19 cellular contexts compared by ENCODE assay signal in genomic region chr16:56708418-56708817, GRCh38. TPM values are rescaled to one million over a fixed set of nuclear protein-coding genes. Genes with fewer than 3 reads are reported as not detected.
DNase-seq lines count a peak whose midpoint lies in the region; ATAC-seq and TF ChIP-seq lines count a peak whose summit lies in the region.
"Had no signal": no experiment of that assay in that cellular context is flagged by ENCODE, and none has a peak within 500 bp of the region (broad histone marks: within the 10 kb centered on the region; RNA-seq: fewer than 3 reads in every experiment).

No MANE protein-coding gene starts in this region.

- ATAC-seq in DND-41 (ENCODE audit: insufficient read depth, low read depth) (peak; percentile 88), HG03442 (IDR thresholded peaks at IDR 0.05; ENCODE audit: unreplicated experiment) (no peak), GM19035 (IDR thresholded peaks at IDR 0.05; ENCODE audit: unreplicated experiment) (no peak)

- DNase-seq in DND-41 (peak; percentile 89), GM03348 (ENCODE audit: low spot score) (no peak), substantia nigra (lab: John Stamatoyannopoulos, UW) (no peak)
- DNase-seq in activated CD8-positive, alpha-beta memory T cell treated with anti-CD3 and anti-CD28 coated beads, Interleukin-2, amount 50 U/mL, for 48 hours: peak; percentile 57
- DNase-seq: immature natural killer cell; MV-4-11; NCI-H2171; SHP77; stimulated activated CD4-positive, alpha-beta T cell treated with anti-CD3 and anti-CD28 coated beads, Interleukin-2, amount 100 ng/mL, for 48 hours; T1000; uterus had no signal

- H4K20me1 ChIP-seq in BLaER1 treated with 17β-estradiol and CSF1 and Interleukin-3, amounts not matched to agents 10 nM and 100 nM: no peaks in the 10 kb centered on the region
- no peaks in the 10 kb centered on the region for H4K20me1 ChIP-seq in DND-41 (ENCODE audit: insufficient read depth, low read length)

- peaks cover 0 to 20% (median 13%) of the 10 kb centered on the region in 10 experiments; a peak in 15 of 20 replicates for H3K4me1 ChIP-seq in BLaER1 treated with 17β-estradiol and CSF1 and Interleukin-3, amounts not matched to agents 10 nM and 100 nM
- H3K4me1 ChIP-seq in DND-41 (ENCODE audit: insufficient read depth, low read length): peaks cover 41% of the 10 kb centered on the region
- no peaks in the 10 kb centered on the region for H3K4me1 ChIP-seq in mononuclear cell (ENCODE audit: insufficient read depth, low read length)
- H3K4me1 ChIP-seq: right atrium auricular region, uterus had no signal

- H3K4me2 ChIP-seq in BLaER1 treated with 17β-estradiol and CSF1 and Interleukin-3, amounts not matched to agents 10 nM and 100 nM: peak overlapping the region in 8 of 11 experiments; percentile 21 to 66 (median 56); a peak in 16 of 22 replicates
- peak overlapping the region; percentile 74 for H3K4me2 ChIP-seq in DND-41 (ENCODE audit: insufficient read depth, low read length)

- H3K4me3 ChIP-seq in BLaER1 treated with 17β-estradiol and CSF1 and Interleukin-3, amounts not matched to agents 10 nM and 100 nM: no peak overlapping the region
- H3K4me3 ChIP-seq in DND-41 (ENCODE audit: low read depth in 1 of 2, low read length in 2 of 2) (peak overlapping the region; percentile 1 to 57; a peak in 3 of 4 replicates), mononuclear cell (ENCODE audit: low read length) (peak overlapping the region; percentile 15)
- H3K4me3 ChIP-seq: coronary artery, lung, right atrium auricular region, uterus had no signal

- no peaks in the 10 kb centered on the region for H3K9me3 ChIP-seq in BLaER1 treated with 17β-estradiol and CSF1 and Interleukin-3, amounts not matched to agents 10 nM and 100 nM (replicated peaks in 1 of 11)
- H3K9me3 ChIP-seq in DND-41 (ENCODE audit: insufficient read depth, low read length, severe bottlenecking) (no peaks in the 10 kb centered on the region), mononuclear cell (ENCODE audit: low read depth, low read length) (no peaks in the 10 kb centered on the region)
- H3K9me3 ChIP-seq: right atrium auricular region, uterus had no signal

- H3K79me2 ChIP-seq in DND-41 (ENCODE audit: insufficient read depth, low read length): peaks cover 8% of the 10 kb centered on the region; the same call in 1 of the 2 replicates

- H3K36me3 ChIP-seq in BLaER1 treated with 17β-estradiol and CSF1 and Interleukin-3, amounts not matched to agents 10 nM and 100 nM: no peaks in the 10 kb centered on the region
- no peaks in the 10 kb centered on the region for H3K36me3 ChIP-seq in DND-41 (ENCODE audit: insufficient read depth, low read length)
- H3K36me3 ChIP-seq: right atrium auricular region, uterus had no signal

- no peak for TF ChIP-seq CTCF in DND-41 (IDR thresholded peaks at IDR 0.05; ENCODE audit: borderline replicate concordance, extremely low read depth, low read length, poor library complexity, severe bottlenecking)

- no peaks in the 10 kb centered on the region for H3K27me3 ChIP-seq in BLaER1 treated with 17β-estradiol and CSF1 and Interleukin-3, amounts not matched to agents 10 nM and 100 nM
- no peaks in the 10 kb centered on the region for H3K27me3 ChIP-seq in DND-41 (ENCODE audit: insufficient read depth, low read length, poor library complexity)
- no peaks in the 10 kb centered on the region for H3K27me3 ChIP-seq in mononuclear cell (ENCODE audit: insufficient read depth, low read length)
- H3K27me3 ChIP-seq: right atrium auricular region, uterus had no signal

- 0 out of 22 replicates have a peak overlapping the region, but pooled peaks of 1 of the 11 experiments have one; percentile 14 for H3K9ac ChIP-seq in BLaER1 treated with 17β-estradiol and CSF1 and Interleukin-3, amounts not matched to agents 10 nM and 100 nM
- peak overlapping the region; percentile 69 for H3K9ac ChIP-seq in DND-41 (ENCODE audit: low read depth, low read length)

- no peak overlapping the region for H3K27ac ChIP-seq in BLaER1 treated with 17β-estradiol and CSF1 and Interleukin-3, amounts not matched to agents 10 nM and 100 nM
- peak overlapping the region; percentile 99 for H3K27ac ChIP-seq in DND-41 (ENCODE audit: low read length)
- no peak overlapping the region for H3K27ac ChIP-seq in substantia nigra (ENCODE audit: low read depth, low read length, poor library complexity, severe bottlenecking)
- H3K27ac ChIP-seq: coronary artery, right atrium auricular region, uterus had no signal

- H2AFZ ChIP-seq in DND-41 (ENCODE audit: low read depth, low read length): peak overlapping the region; percentile 64

RNA-seq across cellular contexts. Expression of gene NUP93, which starts 21.5 kb away (rescaled TPM):
- 51.1 TPM for total RNA-seq in mononuclear cell

RNA-seq across cellular contexts. Expression of gene MT1X, which starts 26.1 kb away (rescaled TPM):
- total RNA-seq in mononuclear cell: 28.8 TPM

RNA-seq across cellular contexts. Expression of gene MT1H, which starts 38.8 kb away (rescaled TPM):
- total RNA-seq in mononuclear cell: not detected
- total RNA-seq: B cell, right atrium auricular region, uterus had no signal

RNA-seq across cellular contexts. Expression of gene MT1G, which starts 40.6 kb away (rescaled TPM):
- not detected for total RNA-seq in mononuclear cell
- total RNA-seq: B cell had no signal

RNA-seq across cellular contexts. Expression of gene MT1F, which starts 50.7 kb away (rescaled TPM):
- total RNA-seq in mononuclear cell: 3.3 TPM

Comparison
In these comparisons a context has a peak if more than half of its experiments do, and no peak if none do; other contexts are left out.
1. H3K4me3 ChIP-seq: peak in DND-41 (2 of 2) and mononuclear cell (single experiment); none in BLaER1 treated with 17β-estradiol and CSF1 and Interleukin-3, amounts not matched to agents 10 nM and 100 nM (0 of 10).
2. DNase-seq: peak in DND-41 (single experiment) and activated CD8-positive, alpha-beta memory T cell treated with anti-CD3 and anti-CD28 coated beads, Interleukin-2, amount 50 U/mL, for 48 hours (single experiment); none in GM03348 (single experiment) and substantia nigra (0 of 49).